In the genomic region with DNA sequence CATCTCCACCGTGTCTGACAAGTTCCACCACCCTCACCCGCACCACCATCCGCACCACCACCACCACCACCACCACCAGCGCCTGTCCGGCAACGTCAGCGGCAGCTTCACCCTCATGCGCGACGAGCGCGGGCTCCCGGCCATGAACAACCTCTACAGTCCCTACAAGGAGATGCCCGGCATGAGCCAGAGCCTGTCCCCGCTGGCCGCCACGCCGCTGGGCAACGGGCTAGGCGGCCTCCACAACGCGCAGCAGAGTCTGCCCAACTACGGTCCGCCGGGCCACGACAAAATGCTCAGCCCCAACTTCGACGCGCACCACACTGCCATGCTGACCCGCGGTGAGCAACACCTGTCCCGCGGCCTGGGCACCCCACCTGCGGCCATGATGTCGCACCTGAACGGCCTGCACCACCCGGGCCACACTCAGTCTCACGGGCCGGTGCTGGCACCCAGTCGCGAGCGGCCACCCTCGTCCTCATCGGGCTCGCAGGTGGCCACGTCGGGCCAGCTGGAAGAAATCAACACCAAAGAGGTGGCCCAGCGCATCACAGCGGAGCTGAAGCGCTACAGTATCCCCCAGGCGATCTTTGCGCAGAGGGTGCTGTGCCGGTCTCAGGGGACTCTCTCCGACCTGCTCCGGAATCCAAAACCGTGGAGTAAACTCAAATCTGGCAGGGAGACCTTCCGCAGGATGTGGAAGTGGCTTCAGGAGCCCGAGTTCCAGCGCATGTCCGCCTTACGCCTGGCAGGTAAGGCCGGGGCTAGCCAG, we compare ENCODE assay signal across 10 cellular contexts. TPM values are rescaled to one million over a fixed set of nuclear protein-coding genes. Genes with fewer than 3 reads are reported as not detected.
DNase-seq lines count a peak whose midpoint lies in the region; ATAC-seq, FAIRE-seq and TF ChIP-seq lines count a peak whose summit lies in the region.
"Had no signal": no experiment of that assay in that cellular context is flagged by ENCODE, and none has a peak within 500 bp of the region (broad histone marks: within the 10 kb centered on the region; RNA-seq: fewer than 3 reads in every experiment).

No MANE protein-coding gene starts in this region.

- peaks cover 11% of the 10 kb centered on the region for H3K27me3 Mint-ChIP-seq in Caco-2 (ENCODE audit: insufficient read depth, unreplicated experiment)
- H3K27me3 Mint-ChIP-seq in naive thymus-derived CD8-positive, alpha-beta T cell, result peaks cover 48 to 89% (median 70%) of the 10 kb centered on the region in 5 donors

- WGBS in K562 (ENCODE audit: insufficient coverage, low coverage, missing lambda C conversion rate), result 95% methylated on average over 23 of the region's 62 CpGs

- FAIRE-seq in K562 (lab: Jason Lieb, UNC), result no peak

- TF ChIP-seq CTCF in Caco-2 (IDR thresholded peaks at IDR 0.05; ENCODE audit: insufficient read depth in 1 of 2, low read depth in 1 of 2, low read length in 1 of 2, severe bottlenecking in 1 of 2, unreplicated experiment in 1 of 2) (no peak), K562 (IDR thresholded peaks at IDR 0.05 in 2 of 3, conservative IDR thresholded peaks at IDR 0.05 in 1 of 3; ENCODE audit: insufficient read depth in 2 of 3, low read depth in 1 of 3, low read length in 3 of 3) (no peak)

- H4K20me1 ChIP-seq in K562 (replicated peaks; ENCODE audit: control insufficient read depth, insufficient read depth, low read length), result no peaks in the 10 kb centered on the region

- no peak for DNase-seq in Caco-2
- no peak for DNase-seq in K562 (ENCODE audit: extremely low read depth in 1 of 4, low spot score in 3 of 4)
- no peak for DNase-seq in naive thymus-derived CD8-positive, alpha-beta T cell
- DNase-seq in NAMALWA (ENCODE audit: low spot score), result no peak
- DNase-seq in NCI-H2081 treated with DMSO at 0.1 percent for 48 hours (lab: John Stamatoyannopoulos, UW), result no peak
- no peak for DNase-seq in AG08395 (ENCODE audit: low spot score)
- DNase-seq: activated CD4-positive, alpha-beta T cell treated with anti-CD3 and anti-CD28 coated beads for 48 hours; NCI-H226 had no signal

- no TSS peak for BruUV-seq in Caco-2 (replicated peaks; lab: Mats Ljungman, UMichigan)
- BruUV-seq in K562 (replicated peaks; lab: Mats Ljungman, UMichigan), result no TSS peak

- no peak overlapping the region for H3K27ac ChIP-seq in HUES48 (ENCODE audit: low read depth, low read length)
- H3K27ac ChIP-seq in K562 (ENCODE audit: extremely low read depth, low read depth, low read length), result no peak overlapping the region

- no peaks in the 10 kb centered on the region for H3K4me1 ChIP-seq in Caco-2
- peaks cover 72% of the 10 kb centered on the region for H3K4me1 ChIP-seq in HUES48 (ENCODE audit: control insufficient read depth, insufficient read depth, low read length)
- H3K4me1 ChIP-seq in K562 (replicated peaks in 1 of 2; ENCODE audit: control insufficient read depth in 2 of 2, insufficient read depth in 2 of 2, low read length in 2 of 2), result peaks cover 0 to 34% of the 10 kb centered on the region in 2 experiments; a peak in 4 of 5 replicates

- H3K9me3 ChIP-seq in Caco-2, result no peaks in the 10 kb centered on the region
- no peaks in the 10 kb centered on the region for H3K9me3 ChIP-seq in HUES48 (ENCODE audit: control insufficient read depth, insufficient read depth, low read length)
- no peaks in the 10 kb centered on the region for H3K9me3 ChIP-seq in K562 (replicated peaks; ENCODE audit: control insufficient read depth, insufficient read depth, low read depth, low read length)

- no peaks in the 10 kb centered on the region for H3K79me2 ChIP-seq in K562 (ENCODE audit: control insufficient read depth, insufficient read depth, low read length)

- no peak for TF ChIP-seq RAD21 in K562 (CRISPR knock-in tag; conservative IDR thresholded peaks at IDR 0.05 in 1 of 2, IDR thresholded peaks at IDR 0.05 in 1 of 2)

- H3K4me3 ChIP-seq in Caco-2 (ENCODE audit: low read depth, low read length) (peak overlapping the region; percentile 60), HUES48 (ENCODE audit: low read depth, low read length) (peak overlapping the region; percentile 37; the same call in 1 of the 2 replicates), K562 (no peak overlapping the region)

- POLR2A ChIA-PET in Caco-2 (lab: Charles Lee), result interaction anchor here (0.6 kb wide), 1 partner anchor 79 kb away, joined by 3 read pairs; no protein-coding TSS in a partner anchor
- POLR2A ChIA-PET in K562 (lab: Yijun Ruan, JAX), result no interaction called here
- POLR2A ChIA-PET in naive thymus-derived CD8-positive, alpha-beta T cell (lab: Charles Lee), result no interaction called here

- TF ChIP-seq EP300 in K562 (IDR thresholded peaks at IDR 0.05; ENCODE audit: low read length), result no peak

- no peak for ATAC-seq in K562
- no peak for ATAC-seq in naive thymus-derived CD8-positive, alpha-beta T cell
- ATAC-seq in GM19452 (IDR thresholded peaks at IDR 0.05; ENCODE audit: unreplicated experiment), result no peak

- no peak overlapping the region for H3K4me2 ChIP-seq in K562 (ENCODE audit: insufficient read depth, low read length)

- H3K27ac Mint-ChIP-seq in Caco-2 (ENCODE audit: unreplicated experiment), result no peak overlapping the region
- H3K27ac Mint-ChIP-seq in naive thymus-derived CD8-positive, alpha-beta T cell, result peak overlapping the region in 1 of 10 donors; percentile 18

- H3K36me3 Mint-ChIP-seq in Caco-2 (ENCODE audit: insufficient read depth, unreplicated experiment), result peaks cover 5% of the 10 kb centered on the region
- H3K36me3 Mint-ChIP-seq in naive thymus-derived CD8-positive, alpha-beta T cell, result peaks cover 8 to 19% (median 14%) of the 10 kb centered on the region in 3 donors

- TF ChIP-seq POLR2A in K562 (conservative IDR thresholded peaks at IDR 0.05), result no peak

- CTCF ChIA-PET in Caco-2 (lab: Charles Lee) (interaction anchor here (0.6 kb wide), 1 partner anchor 110 kb away, joined by 3 read pairs; no protein-coding TSS in a partner anchor), K562 (lab: Yijun Ruan, JAX; ENCODE audit: low intra/inter-chr PET ratio) (no interaction called here)

- H3K27me3 ChIP-seq in Caco-2 (replicated peaks; ENCODE audit: control insufficient read depth, insufficient read depth, low read length), result no peaks in the 10 kb centered on the region
- H3K27me3 ChIP-seq in HUES48 (ENCODE audit: control insufficient read depth, insufficient read depth, low read length), result peaks cover 93% of the 10 kb centered on the region
- H3K27me3 ChIP-seq in K562 (ENCODE audit: control insufficient read depth in 2 of 2, insufficient read depth in 2 of 2, low read length in 2 of 2), result peaks cover 8 to 12% of the 10 kb centered on the region in 2 experiments; a peak in 3 of 5 replicates

- no peak overlapping the region for H2AFZ ChIP-seq in K562 (ENCODE audit: low read depth, low read length)

- no peaks in the 10 kb centered on the region for H3K9me3 Mint-ChIP-seq in Caco-2 (ENCODE audit: unreplicated experiment)
- H3K9me3 Mint-ChIP-seq in naive thymus-derived CD8-positive, alpha-beta T cell, result peaks cover 3 to 30% (median 10%) of the 10 kb centered on the region in 9 donors

- peak overlapping the region; percentile 76 for H3K4me3 Mint-ChIP-seq in Caco-2 (ENCODE audit: unreplicated experiment)
- peak overlapping the region; percentile 41 to 89 (median 76) for H3K4me3 Mint-ChIP-seq in naive thymus-derived CD8-positive, alpha-beta T cell

- H3K36me3 ChIP-seq in Caco-2 (ENCODE audit: control insufficient read depth, insufficient read depth, low read length), result no peaks in the 10 kb centered on the region
- H3K36me3 ChIP-seq in HUES48 (ENCODE audit: control insufficient read depth, insufficient read depth, low read length), result no peaks in the 10 kb centered on the region
- H3K36me3 ChIP-seq in K562 (ENCODE audit: control insufficient read depth, insufficient read depth, low read length), result no peaks in the 10 kb centered on the region

- in situ Hi-C loops in K562 (cut with MboI), result no loop called here

- no peak overlapping the region for H3K9ac ChIP-seq in HUES48 (ENCODE audit: low read depth, low read length)
- no peak overlapping the region for H3K9ac ChIP-seq in K562 (ENCODE audit: insufficient read depth in 1 of 2, low read depth in 2 of 2, low read length in 2 of 2)

- intact Hi-C loops in Caco-2 (cut with micrococcal nuclease; ENCODE audit: unreplicated experiment), result loop anchor here (5.0 kb wide), 3 partner anchors 126 to 689 kb away; no protein-coding TSS in a partner anchor
- intact Hi-C loops in K562 (cut with micrococcal nuclease), result no loop called here

- no peaks in the 10 kb centered on the region for H3K9me1 ChIP-seq in K562 (ENCODE audit: control insufficient read depth, insufficient read depth, low read length)

- H3K4me1 Mint-ChIP-seq in Caco-2 (ENCODE audit: low read depth, unreplicated experiment), result no peaks in the 10 kb centered on the region
- H3K4me1 Mint-ChIP-seq in naive thymus-derived CD8-positive, alpha-beta T cell, result peaks cover 24 to 61% (median 48%) of the 10 kb centered on the region in 4 donors

TF ChIP-seq in K562, 482 proteins besides CTCF, POLR2A, EP300 and RAD21 (continues in another document):
- TF ChIP-seq TFAM (CRISPR knock-in tag; conservative IDR thresholded peaks at IDR 0.05), result no peak
- no peak for TF ChIP-seq MCM5 (IDR thresholded peaks at IDR 0.05; ENCODE audit: low read depth)

RNA-seq across cellular contexts. Expression of gene ONECUT2, which starts 1.2 kb away (rescaled TPM):
- total RNA-seq in Caco-2 (2022) (0.28 and 0.86 TPM in 2 replicates), K562 (2014; rRNA removed) (0.50 and 0.65 TPM in 2 replicates), K562 (2014; rRNA removed; fragmentation: Illumina TruSeq; extraction: Trizol) (1.2 and 1.3 TPM in 2 replicates), K562 (2015; rRNA removed; fragmentation: Illumina TruSeq; extraction: Trizol) (0.83 TPM in 2 replicates), K562 (2021) (1.9 and 2.5 TPM in 2 replicates)
- 0.51 and 1.4 TPM in 2 replicates for total RNA-seq in K562 (2011; cell fraction: chromatin; rRNA removed; ENCODE audit: low replicate concordance)
- 0.33 and 0.53 TPM in 2 replicates for total RNA-seq in K562 (2011; cell fraction: nucleolus; rRNA removed)
- 1.2 and 2.1 TPM in 2 replicates for total RNA-seq in K562 (2011; cell fraction: nucleoplasm; rRNA removed)
- polyA plus RNA-seq in K562 (2011; rRNA removed) (0.85 TPM in 2 replicates), K562 (2014; fragmentation: Illumina TruSeq; extraction: Trizol) (1.3 and 1.5 TPM in 2 replicates), K562 (2014; fragmentation: Nextera tagmentation; extraction: Ambion mirVana) (under 1 TPM; 0.27 to 0.37 TPM), K562 (2014; rRNA removed) (0.52 and 0.55 TPM in 2 replicates)
- polyA plus RNA-seq in K562 (2011; cell fraction: cytosol; rRNA removed), result 0.28 and 0.63 TPM in 2 replicates
- 1.3 TPM in 2 replicates for polyA plus RNA-seq in K562 (2011; cell fraction: nucleus; rRNA removed)
- 0.83 and 0.90 TPM in 2 replicates for polyA plus RNA-seq in K562 (2012)
- polyA minus RNA-seq in K562 (2011; rRNA and poly(A)+ RNA removed), result 2.4 and 2.6 TPM in 2 replicates
- 1.6 and 2.0 TPM in 2 replicates for polyA minus RNA-seq in K562 (2011; cell fraction: cytosol; rRNA and poly(A)+ RNA removed)
- 0.94 and 1.4 TPM in 2 replicates for polyA minus RNA-seq in K562 (2011; cell fraction: nucleus; rRNA and poly(A)+ RNA removed)
- not detected for total RNA-seq in naive thymus-derived CD8-positive, alpha-beta T cell
- polyA plus RNA-seq in naive thymus-derived CD8-positive, alpha-beta T cell, result not detected
